Comparison of ENCODE assay signal across 18 cellular contexts in genomic region chr15:61530769-61531168, GRCh38.
DNase-seq lines count a peak whose midpoint lies in the region; ATAC-seq, FAIRE-seq and TF ChIP-seq lines count a peak whose summit lies in the region.
"Had no signal": no experiment of that assay in that cellular context is flagged by ENCODE, and none has a peak within 500 bp of the region (broad histone marks: within the 10 kb centered on the region; RNA-seq: fewer than 3 reads in every experiment).

No MANE protein-coding gene starts in this region.

- no peak overlapping the region for H3K4me3 Mint-ChIP-seq in nephron progenitor cell
- H3K4me3 Mint-ChIP-seq in activated naive CD4-positive, alpha-beta T cell treated with anti-CD3 and anti-CD28 coated beads for 36 hours, result no peak overlapping the region
- H3K4me3 Mint-ChIP-seq: activated naive CD4-positive, alpha-beta T cell treated with anti-CD3 and anti-CD28 coated beads, Interleukin-2, amount 50 U/mL, for 24 hours; B cell had no signal

- H3K36me3 Mint-ChIP-seq in nephron progenitor cell (ENCODE audit: low read depth), result no peaks in the 10 kb centered on the region
- H3K36me3 Mint-ChIP-seq in activated naive CD4-positive, alpha-beta T cell treated with anti-CD3 and anti-CD28 coated beads for 36 hours (ENCODE audit: low read depth), result no peaks in the 10 kb centered on the region
- H3K36me3 Mint-ChIP-seq: activated naive CD4-positive, alpha-beta T cell treated with anti-CD3 and anti-CD28 coated beads, Interleukin-2, amount 50 U/mL, for 24 hours had no signal

- DNase-seq in AG08395 (ENCODE audit: low spot score) (peak; percentile 10), H54 (ENCODE audit: insufficient read length, low spot score) (peak; percentile 2), RWPE2 (ENCODE audit: low spot score) (no peak), fibroblast of gingiva (ENCODE audit: low read depth) (peak; percentile 32), nephron progenitor cell (no peak), HuH-7 (ENCODE audit: low spot score) (no peak)
- DNase-seq in activated naive CD4-positive, alpha-beta T cell treated with anti-CD3 and anti-CD28 coated beads for 36 hours, result no peak
- DNase-seq: caudate nucleus; lower lobe of right lung; MV-4-11; NCI-H345; stimulated activated naive CD4-positive, alpha-beta T cell treated with Interleukin-2 at 50 U/mL for 16 hours had no signal

- TF ChIP-seq POLR2A in H54 (IDR thresholded peaks at IDR 0.05; ENCODE audit: low read depth, low read length), result no peak

- peak; percentile 67 for ATAC-seq in RWPE2 (ENCODE audit: low read depth)
- ATAC-seq in GM18870 (IDR thresholded peaks at IDR 0.05; ENCODE audit: unreplicated experiment), result no peak
- ATAC-seq: lower lobe of right lung had no signal

- no peaks in the 10 kb centered on the region for H3K36me3 ChIP-seq in RWPE2 (ENCODE audit: low read depth)
- H3K36me3 ChIP-seq: lower lobe of right lung, neutrophil, vagina had no signal

- no peak overlapping the region for H3K27ac ChIP-seq in RWPE2 (ENCODE audit: poor library complexity, severe bottlenecking)
- H3K27ac ChIP-seq: lower lobe of right lung, neutrophil, vagina had no signal

- no peaks in the 10 kb centered on the region for H3K9me3 Mint-ChIP-seq in nephron progenitor cell
- H3K9me3 Mint-ChIP-seq in activated naive CD4-positive, alpha-beta T cell treated with anti-CD3 and anti-CD28 coated beads for 36 hours, result no peaks in the 10 kb centered on the region
- H3K9me3 Mint-ChIP-seq: activated naive CD4-positive, alpha-beta T cell treated with anti-CD3 and anti-CD28 coated beads, Interleukin-2, amount 50 U/mL, for 24 hours had no signal

- H3K9me3 ChIP-seq in RWPE2 (ENCODE audit: severe bottlenecking), result no peaks in the 10 kb centered on the region
- H3K9me3 ChIP-seq: lower lobe of right lung, neutrophil, vagina had no signal

- CTCF ChIA-PET in activated naive CD4-positive, alpha-beta T cell treated with anti-CD3 and anti-CD28 coated beads for 36 hours (lab: Charles Lee), result no interaction called here

- peaks cover 11% of the 10 kb centered on the region for H3K27me3 Mint-ChIP-seq in nephron progenitor cell (ENCODE audit: low read depth, poor library complexity)
- peaks cover 3% of the 10 kb centered on the region for H3K27me3 Mint-ChIP-seq in activated naive CD4-positive, alpha-beta T cell treated with anti-CD3 and anti-CD28 coated beads for 36 hours (ENCODE audit: low read depth)
- H3K27me3 Mint-ChIP-seq: B cell had no signal

- peak; percentile 59 for TF ChIP-seq CTCF in RWPE2 (IDR thresholded peaks at IDR 0.05; ENCODE audit: poor library complexity, severe bottlenecking)
- no peak for TF ChIP-seq CTCF in nephron progenitor cell (IDR thresholded peaks at IDR 0.05)

- no peak for FAIRE-seq in H54 (lab: Jason Lieb, UNC)
- FAIRE-seq: GM18507 had no signal

- no peak overlapping the region for H3K27ac Mint-ChIP-seq in nephron progenitor cell
- no peak overlapping the region for H3K27ac Mint-ChIP-seq in activated naive CD4-positive, alpha-beta T cell treated with anti-CD3 and anti-CD28 coated beads for 36 hours
- H3K27ac Mint-ChIP-seq: activated naive CD4-positive, alpha-beta T cell treated with anti-CD3 and anti-CD28 coated beads, Interleukin-2, amount 50 U/mL, for 24 hours; B cell had no signal

- no peaks in the 10 kb centered on the region for H3K4me1 ChIP-seq in RWPE2 (ENCODE audit: insufficient read depth, poor library complexity, severe bottlenecking)
- H3K4me1 ChIP-seq: lower lobe of right lung, vagina had no signal

- intact Hi-C loops in activated naive CD4-positive, alpha-beta T cell treated with anti-CD3 and anti-CD28 coated beads for 36 hours (cut with micrococcal nuclease), result no loop called here

- H3K27me3 ChIP-seq in RWPE2 (ENCODE audit: insufficient read depth, poor library complexity, severe bottlenecking), result no peaks in the 10 kb centered on the region
- H3K27me3 ChIP-seq: neutrophil, vagina had no signal

- peaks cover 45% of the 10 kb centered on the region for H3K4me1 Mint-ChIP-seq in nephron progenitor cell
- H3K4me1 Mint-ChIP-seq in activated naive CD4-positive, alpha-beta T cell treated with anti-CD3 and anti-CD28 coated beads for 36 hours (ENCODE audit: low read depth), result no peaks in the 10 kb centered on the region
- H3K4me1 Mint-ChIP-seq: activated naive CD4-positive, alpha-beta T cell treated with anti-CD3 and anti-CD28 coated beads, Interleukin-2, amount 50 U/mL, for 24 hours had no signal

- no peak overlapping the region for H3K4me3 ChIP-seq in RWPE2 (ENCODE audit: severe bottlenecking)
- H3K4me3 ChIP-seq: lower lobe of right lung, vagina had no signal

Comparison
In these comparisons a context has a peak if more than half of its experiments do, and no peak if none do; other contexts are left out.
1. DNase-seq: peak in AG08395 (single experiment), H54 (single experiment) and fibroblast of gingiva (single experiment); none in RWPE2 (single experiment), nephron progenitor cell (single experiment), activated naive CD4-positive, alpha-beta T cell treated with anti-CD3 and anti-CD28 coated beads for 36 hours (single experiment) and HuH-7 (single experiment).